In the genomic region with DNA sequence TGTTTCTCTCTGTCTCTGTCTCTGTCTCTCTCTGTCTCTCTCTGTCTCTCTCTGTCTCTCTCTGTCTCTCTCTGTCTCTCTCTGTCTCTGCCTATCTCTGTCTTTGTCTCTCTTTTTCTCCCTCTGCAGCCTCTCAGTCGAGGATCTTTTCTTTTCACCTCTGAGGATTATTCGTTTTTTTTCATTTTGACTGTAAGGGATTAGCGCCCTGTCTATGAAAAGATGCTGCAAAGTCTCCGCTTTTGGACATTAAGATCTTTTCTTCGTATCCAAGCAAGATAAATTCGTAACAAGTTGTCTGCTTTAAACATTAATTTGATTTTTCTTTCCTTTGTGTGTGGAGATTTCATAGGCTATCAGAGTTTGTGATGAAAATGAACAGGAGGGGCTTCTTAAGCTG, we compare ENCODE assay signal across 16 cellular contexts.
"Had no signal": no experiment of that assay in that cellular context is flagged by ENCODE, and none has a peak within 500 bp of the region (broad histone marks: within the 10 kb centered on the region; RNA-seq: fewer than 3 reads in every experiment).

No MANE protein-coding gene starts in this region.

- H3K36me3 Mint-ChIP-seq: natural killer cell had no signal

- H3K27me3 Mint-ChIP-seq: activated CD4-positive, alpha-beta T cell treated with anti-CD3 and anti-CD28 coated beads for 36 hours had no signal

- H3K27ac Mint-ChIP-seq: activated CD4-positive, alpha-beta T cell treated with anti-CD3 and anti-CD28 coated beads for 36 hours; activated CD8-positive, alpha-beta T cell treated with anti-CD3 and anti-CD28 coated beads for 36 hours; natural killer cell had no signal

- DNase-seq: activated CD4-positive, alpha-beta T cell treated with anti-CD3 and anti-CD28 coated beads for 36 hours; activated CD8-positive, alpha-beta T cell treated with anti-CD3 and anti-CD28 coated beads for 36 hours; activated gamma-delta T cell treated with Interleukin-2 at 50 U/mL for 16 hours; activated T-cell treated with anti-CD3 and anti-CD28 coated beads, Interleukin-2, amount 50 U/mL, for 48 hours; dorsolateral prefrontal cortex; mammary epithelial cell; natural killer cell; occipital lobe; right cardiac atrium; stimulated activated CD4-positive, alpha-beta T cell treated with anti-CD3 and anti-CD28 coated beads, Interleukin-15, amount 100 ng/mL, for 24 hours; stimulated activated CD4-positive, alpha-beta T cell treated with anti-CD3 and anti-CD28 coated beads, Interleukin-4, amount 100 ng/mL, for 1 hour; stimulated activated naive CD4-positive, alpha-beta T cell; tibial artery; WERI-Rb-1 had no signal

- H3K9me3 Mint-ChIP-seq: activated CD8-positive, alpha-beta T cell treated with anti-CD3 and anti-CD28 coated beads for 36 hours had no signal

- H3K4me3 Mint-ChIP-seq: activated CD4-positive, alpha-beta T cell treated with anti-CD3 and anti-CD28 coated beads for 36 hours; activated CD8-positive, alpha-beta T cell treated with anti-CD3 and anti-CD28 coated beads for 36 hours; natural killer cell had no signal

- ATAC-seq: activated CD4-positive, alpha-beta T cell treated with anti-CD3 and anti-CD28 coated beads for 36 hours; activated CD8-positive, alpha-beta T cell treated with anti-CD3 and anti-CD28 coated beads for 36 hours; gastroesophageal sphincter; left lobe of liver; natural killer cell; right cardiac atrium had no signal

- H3K4me1 Mint-ChIP-seq: activated CD4-positive, alpha-beta T cell treated with anti-CD3 and anti-CD28 coated beads for 36 hours; natural killer cell had no signal
